In genomic region chr10:28184810-28185209, GRCh38 we compare ENCODE assay signal across 16 cellular contexts.
DNase-seq lines count a peak whose midpoint lies in the region; ATAC-seq, FAIRE-seq and TF ChIP-seq lines count a peak whose summit lies in the region.
"Had no signal": no experiment of that assay in that cellular context is flagged by ENCODE, and none has a peak within 500 bp of the region (broad histone marks: within the 10 kb centered on the region; RNA-seq: fewer than 3 reads in every experiment).

No MANE protein-coding gene starts in this region.

- TF ChIP-seq POLR2A in HCT116 (IDR thresholded peaks at IDR 0.05; ENCODE audit: borderline replicate concordance, extremely low read depth, insufficient read depth, insufficient read length) (no peak), K562 (conservative IDR thresholded peaks at IDR 0.05) (no peak), HepG2 (IDR thresholded peaks at IDR 0.05; ENCODE audit: insufficient read depth in 1 of 2, low read depth in 2 of 2, low read length in 2 of 2) (no peak)

- no peaks in the 10 kb centered on the region for H3K9me3 ChIP-seq in HCT116 (ENCODE audit: control insufficient read depth in 1 of 2, insufficient read depth in 1 of 2, low read depth in 1 of 2, low read length in 2 of 2)
- H3K9me3 ChIP-seq in K562 (replicated peaks; ENCODE audit: control insufficient read depth, insufficient read depth, low read depth, low read length), result no peaks in the 10 kb centered on the region
- no peaks in the 10 kb centered on the region for H3K9me3 ChIP-seq in kidney (ENCODE audit: control insufficient read depth in 1 of 2, low read length in 2 of 2)
- H3K9me3 ChIP-seq in HepG2 (ENCODE audit: low read length), result no peaks in the 10 kb centered on the region
- no peaks in the 10 kb centered on the region for H3K9me3 ChIP-seq in heart right ventricle
- H3K9me3 ChIP-seq: BE2C had no signal

- RAD21 ChIA-PET in HCT116 (lab: Charles Lee; ENCODE audit: low non-redundant PET in 1 of 2, low total read pairs in 2 of 2, uncharacterized antibody in 2 of 2, unreplicated experiment in 2 of 2), result no interaction called here

- H4K20me1 ChIP-seq in HCT116 (ENCODE audit: insufficient read depth) (no peaks in the 10 kb centered on the region), K562 (replicated peaks; ENCODE audit: control insufficient read depth, insufficient read depth, low read length) (no peaks in the 10 kb centered on the region), HepG2 (ENCODE audit: insufficient read depth, low read length) (0 out of 2 replicates have a peak, but pooled peaks cover 5% of the 10 kb centered on the region)

- H3K36me3 ChIP-seq in HCT116 (ENCODE audit: control insufficient read depth in 1 of 2, insufficient read depth in 2 of 2, low read length in 2 of 2), result no peaks in the 10 kb centered on the region
- H3K36me3 ChIP-seq in K562 (ENCODE audit: control insufficient read depth, insufficient read depth, low read length), result no peaks in the 10 kb centered on the region
- no peaks in the 10 kb centered on the region for H3K36me3 ChIP-seq in kidney (ENCODE audit: control insufficient read depth in 1 of 2, insufficient read depth in 2 of 2, low read length in 2 of 2)
- no peaks in the 10 kb centered on the region for H3K36me3 ChIP-seq in HepG2 (replicated peaks in 1 of 2; ENCODE audit: control insufficient read depth in 1 of 2, insufficient read depth in 2 of 2, low read length in 2 of 2)
- H3K36me3 ChIP-seq in heart right ventricle, result no peaks in the 10 kb centered on the region
- H3K36me3 ChIP-seq: BE2C had no signal

- H3K9me1 ChIP-seq in K562 (ENCODE audit: control insufficient read depth, insufficient read depth, low read length), result no peaks in the 10 kb centered on the region

- H3K27me3 ChIP-seq in HCT116 (ENCODE audit: insufficient read depth, low read length) (no peaks in the 10 kb centered on the region), K562 (ENCODE audit: control insufficient read depth in 2 of 2, insufficient read depth in 2 of 2, low read length in 2 of 2) (peaks cover 0 to 3% of the 10 kb centered on the region in 2 experiments; a peak in 1 of 5 replicates), HepG2 (ENCODE audit: control insufficient read depth in 1 of 2, insufficient read depth in 2 of 2, low read length in 2 of 2) (no peaks in the 10 kb centered on the region), heart right ventricle (peaks cover 0 to 8% (median 0%) of the 10 kb centered on the region in 7 donors)
- H3K27me3 ChIP-seq: BE2C had no signal

- peak overlapping the region; percentile 88; the same call in 1 of the 2 replicates for H3K27ac ChIP-seq in HCT116 (ENCODE audit: low read depth, low read length)
- H3K27ac ChIP-seq in K562 (ENCODE audit: extremely low read depth, low read depth, low read length), result no peak overlapping the region
- no peak overlapping the region for H3K27ac ChIP-seq in kidney (ENCODE audit: low read depth in 2 of 2, low read length in 2 of 2)
- H3K27ac ChIP-seq in HepG2 (ENCODE audit: extremely low read length, insufficient read depth, low read length), result no peak overlapping the region
- H3K27ac ChIP-seq in heart right ventricle, result no peak overlapping the region

- H3K79me2 ChIP-seq in HCT116 (ENCODE audit: insufficient read depth, low read length) (peaks cover 15% of the 10 kb centered on the region), K562 (ENCODE audit: control insufficient read depth, insufficient read depth, low read length) (no peaks in the 10 kb centered on the region), HepG2 (ENCODE audit: insufficient read depth, low read length) (no peaks in the 10 kb centered on the region)

- H2AFZ ChIP-seq in HCT116 (ENCODE audit: low read depth, low read length, poor library complexity, severe bottlenecking) (no peak overlapping the region), K562 (ENCODE audit: low read depth, low read length) (no peak overlapping the region), HepG2 (ENCODE audit: low read length) (no peak overlapping the region)

- H3K4me2 ChIP-seq in HCT116 (ENCODE audit: low read length) (no peak overlapping the region), K562 (ENCODE audit: insufficient read depth, low read length) (no peak overlapping the region), HepG2 (ENCODE audit: low read depth, low read length) (no peak overlapping the region)

- H3K4me3 ChIP-seq in HCT116 (replicated peaks in 1 of 2; ENCODE audit: low read depth in 1 of 2, low read length in 2 of 2) (no peak overlapping the region), K562 (no peak overlapping the region), kidney (ENCODE audit: low read length in 2 of 2) (no peak overlapping the region), HepG2 (replicated peaks in 1 of 3; ENCODE audit: insufficient read depth in 1 of 3, low read depth in 2 of 3, low read length in 3 of 3) (no peak overlapping the region), heart right ventricle (no peak overlapping the region)

- POLR2A ChIA-PET in HCT116 (lab: Charles Lee) (no interaction called here), K562 (lab: Yijun Ruan, JAX) (no interaction called here), HepG2 (lab: Yijun Ruan, JAX) (no interaction called here)

- no peak for DNase-seq in HCT116 (ENCODE audit: low read depth, low spot score)
- no peak for DNase-seq in K562 (ENCODE audit: extremely low read depth in 1 of 4, low spot score in 3 of 4)
- DNase-seq in kidney, result no peak
- DNase-seq in HepG2 (ENCODE audit: low spot score), result no peak
- no peak for DNase-seq in cerebellar nuclear complex (lab: John Stamatoyannopoulos, UW)
- no peak for DNase-seq in heart right ventricle
- DNase-seq: ACHN; BE2C; C1 segment of cervical spinal cord; CD8-positive, alpha-beta memory T cell; COR-L47; DMS153; DMS79; GF-D8; GOT3; H7 had no signal

- TF ChIP-seq EP300 in K562 (IDR thresholded peaks at IDR 0.05; ENCODE audit: low read length) (no peak), HepG2 (IDR thresholded peaks at IDR 0.05; ENCODE audit: low read depth in 2 of 2, low read length in 2 of 2) (no peak), HepG2 (CRISPR knock-in tag; IDR thresholded peaks at IDR 0.05; ENCODE audit: borderline replicate concordance) (no peak)

- in situ Hi-C loops in K562 (cut with MboI), result loop anchor here (25.0 kb wide), 1 partner anchor 623 kb away; no protein-coding TSS in a partner anchor
- in situ Hi-C loops in HepG2 (cut with HindIII; ENCODE audit: extremely low pct_ligation_motif_present, low pct_unique_long_range_greater_than_20kb), result no loop called here

- H3K9me2 ChIP-seq in HCT116 (ENCODE audit: insufficient read depth), result no peaks in the 10 kb centered on the region

- WGBS in K562 (ENCODE audit: insufficient coverage, low coverage, missing lambda C conversion rate), result 7% methylated on average over 1 of the region's 1 CpG
- WGBS in HepG2 (ENCODE audit: low lambda C conversion rate), result 93% methylated on average over 1 of the region's 1 CpG
- 89 to 97% methylated on average over 1 of the region's 1 CpG for WGBS in heart right ventricle, 2 donors

- ATAC-seq in HCT116, result no peak
- no peak for ATAC-seq in K562
- no peak for ATAC-seq in HepG2
- ATAC-seq in heart right ventricle, result no peak

- FAIRE-seq in K562 (lab: Jason Lieb, UNC), result no peak
- peak; percentile 99 for FAIRE-seq in kidney (lab: Jason Lieb, UNC)
- no peak for FAIRE-seq in HepG2 (lab: Jason Lieb, UNC)

- intact Hi-C loops in HCT116 (cut with micrococcal nuclease), result no loop called here
- intact Hi-C loops in K562 (cut with micrococcal nuclease), result no loop called here
- intact Hi-C loops in kidney (cut with DNase I), result no loop called here
- intact Hi-C loops in HepG2 (cut with micrococcal nuclease; ENCODE audit: unreplicated experiment), result no loop called here
- intact Hi-C loops in heart right ventricle (cut with DNase I), result loop anchor here in 6 of 10 donors (5.0 to 10.0 kb wide), 3 partner anchors 443 to 628 kb away; no protein-coding TSS in a partner anchor

- H3K4me1 ChIP-seq in HCT116 (ENCODE audit: control insufficient read depth in 1 of 2, insufficient read depth in 2 of 2, low read length in 2 of 2) (peaks cover 55 to 58% of the 10 kb centered on the region in 2 experiments), K562 (replicated peaks in 1 of 2; ENCODE audit: control insufficient read depth in 2 of 2, insufficient read depth in 2 of 2, low read length in 2 of 2) (no peaks in the 10 kb centered on the region), kidney (ENCODE audit: control insufficient read depth in 1 of 2, insufficient read depth in 1 of 2, low read depth in 1 of 2, low read length in 2 of 2) (no peaks in the 10 kb centered on the region), HepG2 (ENCODE audit: insufficient read depth, low read length) (no peaks in the 10 kb centered on the region), heart right ventricle (peaks cover 0 to 8% (median 0%) of the 10 kb centered on the region in 9 donors)
- H3K4me1 ChIP-seq: BE2C had no signal

- H3K9ac ChIP-seq in HCT116 (ENCODE audit: low read length) (no peak overlapping the region), K562 (ENCODE audit: insufficient read depth in 1 of 2, low read depth in 2 of 2, low read length in 2 of 2) (no peak overlapping the region), kidney (ENCODE audit: low read length in 2 of 2) (no peak overlapping the region), HepG2 (ENCODE audit: insufficient read depth, low read depth, low read length) (no peak overlapping the region)

- no peak for TF ChIP-seq CTCF in HCT116 (IDR thresholded peaks at IDR 0.05 in 2 of 3, conservative IDR thresholded peaks at IDR 0.05 in 1 of 3; ENCODE audit: borderline replicate concordance in 1 of 3, insufficient read depth in 1 of 3, low read depth in 2 of 3, low read length in 2 of 3)
- no peak for TF ChIP-seq CTCF in K562 (IDR thresholded peaks at IDR 0.05 in 2 of 3, conservative IDR thresholded peaks at IDR 0.05 in 1 of 3; ENCODE audit: insufficient read depth in 2 of 3, low read depth in 1 of 3, low read length in 3 of 3)
- no peak for TF ChIP-seq CTCF in kidney (IDR thresholded peaks at IDR 0.05; ENCODE audit: borderline replicate concordance, extremely low read depth, insufficient read depth)
- TF ChIP-seq CTCF in HepG2 (CRISPR knock-in tag; IDR thresholded peaks at IDR 0.05), result no peak
- TF ChIP-seq CTCF in heart right ventricle (IDR thresholded peaks at IDR 0.05), result no peak

- TF ChIP-seq RAD21 in HCT116 (IDR thresholded peaks at IDR 0.05; ENCODE audit: low read depth) (no peak), K562 (CRISPR knock-in tag; conservative IDR thresholded peaks at IDR 0.05 in 1 of 2, IDR thresholded peaks at IDR 0.05 in 1 of 2) (no peak), HepG2 (CRISPR knock-in tag; IDR thresholded peaks at IDR 0.05) (no peak)

- CTCF ChIA-PET in HCT116 (lab: Charles Lee), result no interaction called here
- CTCF ChIA-PET in K562 (lab: Yijun Ruan, JAX; ENCODE audit: low intra/inter-chr PET ratio), result no interaction called here
- CTCF ChIA-PET in HepG2 (lab: Yijun Ruan, JAX; ENCODE audit: low intra/inter-chr PET ratio, low total read pairs), result no interaction called here

- BruUV-seq in HCT116 (replicated peaks; lab: Mats Ljungman, UMichigan) (no TSS peak), K562 (replicated peaks; lab: Mats Ljungman, UMichigan) (no TSS peak), HepG2 (replicated peaks; lab: Mats Ljungman, UMichigan) (no TSS peak)

TF ChIP-seq in K562, 482 proteins besides CTCF, POLR2A, EP300 and RAD21 (continues in another document):
- TF ChIP-seq TCFL5 (CRISPR knock-in tag; conservative IDR thresholded peaks at IDR 0.05) (no peak), ZNF23 (CRISPR knock-in tag; IDR thresholded peaks at IDR 0.05) (no peak)

Comparison
In these comparisons a context has a peak if more than half of its experiments do, and no peak if none do; other contexts are left out.
1. intact Hi-C loops: an anchor here in heart right ventricle (5.0 to 10.0 kb wide); none called in HCT116, K562, kidney and HepG2.